In genomic region chr20:15297059-15297875, GRCh38 we compare ENCODE assay signal across 17 cellular contexts.
DNase-seq lines count a peak whose midpoint lies in the region; ATAC-seq and TF ChIP-seq lines count a peak whose summit lies in the region.
"Had no signal": no experiment of that assay in that cellular context is flagged by ENCODE, and none has a peak within 500 bp of the region (broad histone marks: within the 10 kb centered on the region; RNA-seq: fewer than 3 reads in every experiment).

No MANE protein-coding gene starts in this region.

- H3K4me1 ChIP-seq in testis: no peaks in the 10 kb centered on the region
- H3K4me1 ChIP-seq: esophagus muscularis mucosa had no signal

- no peak overlapping the region for H3K27ac ChIP-seq in testis
- H3K27ac ChIP-seq: C4-2B, esophagus muscularis mucosa, GM23248 had no signal

- H3K27ac Mint-ChIP-seq in CD14-positive monocyte: no peak overlapping the region
- H3K27ac Mint-ChIP-seq: stimulated activated effector memory CD8-positive, alpha-beta T cell treated with anti-CD3 and anti-CD28 coated beads, Interleukin-12 subunit alpha, Interleukin-12 subunit beta, amount 100 ng/mL, for 72 hours had no signal

- no peak for TF ChIP-seq CTCF in LNCaP clone FGC (IDR thresholded peaks at IDR 0.05; ENCODE audit: control insufficient read depth, extremely low read depth, insufficient read depth)
- no peak for TF ChIP-seq CTCF in testis (IDR thresholded peaks at IDR 0.05)
- no peak for TF ChIP-seq CTCF in CD14-positive monocyte (IDR thresholded peaks at IDR 0.05)

- H3K27me3 ChIP-seq in testis: no peaks in the 10 kb centered on the region
- H3K27me3 ChIP-seq: esophagus muscularis mucosa had no signal

- H3K4me3 ChIP-seq in LNCaP clone FGC (ENCODE audit: low read depth, low read length) (no peak overlapping the region), testis (no peak overlapping the region)
- H3K4me3 ChIP-seq: esophagus muscularis mucosa, GM23248 had no signal

- peaks cover 3 to 14% (median 6%) of the 10 kb centered on the region in 7 donors for H3K9me3 Mint-ChIP-seq in CD14-positive monocyte
- H3K9me3 Mint-ChIP-seq: neural crest cell had no signal

- WGBS in testis, 2 donors: 73 to 93% methylated on average over 5 of the region's 5 CpGs

- no peaks in the 10 kb centered on the region for H3K9me3 ChIP-seq in testis
- H3K9me3 ChIP-seq: esophagus muscularis mucosa had no signal

- TF ChIP-seq POLR2A in testis (IDR thresholded peaks at IDR 0.05): no peak

- no peaks in the 10 kb centered on the region for H3K36me3 ChIP-seq in testis (ENCODE audit: low read depth, missing control alignments)
- H3K36me3 ChIP-seq: esophagus muscularis mucosa had no signal

- ATAC-seq in HG03159 (IDR thresholded peaks at IDR 0.05; ENCODE audit: unreplicated experiment) (no peak), HG03520 (IDR thresholded peaks at IDR 0.05; ENCODE audit: unreplicated experiment) (no peak)
- ATAC-seq: stimulated activated effector memory CD8-positive, alpha-beta T cell treated with anti-CD3 and anti-CD28 coated beads, Interleukin-12 subunit alpha, Interleukin-12 subunit beta, amount 100 ng/mL, for 72 hours had no signal

- H3K27me3 Mint-ChIP-seq in CD14-positive monocyte (ENCODE audit: low read depth in 3 of 3): peaks cover 0 to 6% (median 3%) of the 10 kb centered on the region in 3 donors

- intact Hi-C loops in testis (cut with DNase I; ENCODE audit: low total_unique reads) (no loop called here), CD14-positive monocyte (cut with micrococcal nuclease) (no loop called here)

- no peaks in the 10 kb centered on the region for H3K4me1 Mint-ChIP-seq in CD14-positive monocyte
- H3K4me1 Mint-ChIP-seq: neural crest cell; stimulated activated effector memory CD8-positive, alpha-beta T cell treated with anti-CD3 and anti-CD28 coated beads, Interleukin-12 subunit alpha, Interleukin-12 subunit beta, amount 100 ng/mL, for 72 hours had no signal

- no peak overlapping the region for H3K4me3 Mint-ChIP-seq in CD14-positive monocyte
- H3K4me3 Mint-ChIP-seq: neural crest cell; stimulated activated effector memory CD8-positive, alpha-beta T cell treated with anti-CD3 and anti-CD28 coated beads, Interleukin-12 subunit alpha, Interleukin-12 subunit beta, amount 100 ng/mL, for 72 hours had no signal

- no peaks in the 10 kb centered on the region for H3K36me3 Mint-ChIP-seq in CD14-positive monocyte
- H3K36me3 Mint-ChIP-seq: stimulated activated effector memory CD8-positive, alpha-beta T cell treated with anti-CD3 and anti-CD28 coated beads, Interleukin-12 subunit alpha, Interleukin-12 subunit beta, amount 100 ng/mL, for 72 hours had no signal

- DNase-seq in LNCaP clone FGC (ENCODE audit: low read depth): peak; percentile 83
- DNase-seq in NCI-H2227 (lab: John Stamatoyannopoulos, UW; ENCODE audit: unreplicated experiment): peak; percentile 7
- DNase-seq in cerebellum (ENCODE audit: low spot score): peak; percentile 33
- DNase-seq in testis: peak; percentile 22
- no peak for DNase-seq in CD14-positive monocyte (ENCODE audit: low spot score)
- DNase-seq: activated CD4-positive, alpha-beta T cell treated with anti-CD3 and anti-CD28 coated beads, Interleukin-2, amount 50 U/mL, for 1 hour; amniotic stem cell; GDM1; GM23248; Right ventricle myocardium superior; stimulated activated CD4-positive, alpha-beta T cell treated with anti-CD3 and anti-CD28 coated beads, Interleukin-4, amount 100 ng/mL, for 4 hours had no signal
